Comparison of ENCODE assay signal across 21 cellular contexts in the genomic region with DNA sequence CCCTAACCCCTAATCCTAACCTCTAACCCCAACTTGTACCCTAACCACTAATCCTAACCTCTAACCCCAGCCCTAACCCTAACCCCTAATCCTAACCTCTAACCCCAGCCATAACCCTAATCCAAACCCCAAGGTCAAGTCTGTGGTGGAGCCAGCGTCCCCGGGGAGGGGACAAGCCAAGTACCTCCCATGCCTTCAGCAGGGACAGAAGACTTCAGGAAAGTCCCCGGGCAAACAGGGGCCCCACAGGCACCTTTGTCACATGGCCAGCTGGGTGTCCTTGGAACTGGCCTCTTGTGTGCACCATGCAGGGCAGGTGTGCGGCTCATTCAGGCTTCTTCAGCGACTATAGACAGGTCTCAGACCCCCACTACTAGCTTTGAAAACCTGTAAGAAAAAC.
"Had no signal": no experiment of that assay in that cellular context is flagged by ENCODE, and none has a peak within 500 bp of the region (broad histone marks: within the 10 kb centered on the region; RNA-seq: fewer than 3 reads in every experiment).

No MANE protein-coding gene starts in this region.

- H3K36me3 Mint-ChIP-seq: natural killer cell; stimulated activated memory B cell treated with anti-CD40 and anti-IgM and Interleukin-4, amounts not matched to agents 10 μg/mL and 1 μg/mL and 100 μg/mL, for 72 hours had no signal

- ATAC-seq: foreskin keratinocyte; gastroesophageal sphincter; heart right ventricle; left colon; natural killer cell; pancreas; stimulated activated memory B cell treated with anti-CD40 and anti-IgM and Interleukin-4, amounts not matched to agents 10 μg/mL and 1 μg/mL and 100 μg/mL, for 72 hours; stimulated activated naive CD8-positive, alpha-beta T cell treated with anti-CD3 and anti-CD28 coated beads, Interleukin-15, Interleukin-2, amounts not matched to agents 100 U/mL and 50 U/mL, for 24 hours had no signal

- H3K27ac Mint-ChIP-seq: natural killer cell; progenitor cell of endocrine pancreas; stimulated activated memory B cell treated with anti-CD40 and anti-IgM and Interleukin-4, amounts not matched to agents 10 μg/mL and 1 μg/mL and 100 μg/mL, for 72 hours had no signal

- H3K9me3 Mint-ChIP-seq: central memory CD8-positive, alpha-beta T cell; natural killer cell had no signal

- H3K4me1 Mint-ChIP-seq: central memory CD8-positive, alpha-beta T cell; natural killer cell; stimulated activated memory B cell treated with anti-CD40 and anti-IgM and Interleukin-4, amounts not matched to agents 10 μg/mL and 1 μg/mL and 100 μg/mL, for 72 hours had no signal

- DNase-seq: effector CD8-positive, alpha-beta T cell; foreskin keratinocyte; glutamatergic neuron; heart right ventricle; hippocampal formation; kidney glomerular epithelial cell; left ventricle myocardium inferior; mammary epithelial cell; mesendoderm; natural killer cell; occipital lobe; sigmoid colon; stimulated activated CD4-positive, alpha-beta T cell treated with anti-CD3 and anti-CD28 coated beads, Interleukin-4, amount 100 ng/mL, for 4 hours; stimulated activated naive CD8-positive, alpha-beta T cell treated with anti-CD3 and anti-CD28 coated beads, Interleukin-15, Interleukin-2, amounts not matched to agents 100 U/mL and 50 U/mL, for 24 hours; transverse colon had no signal

- H3K4me3 Mint-ChIP-seq: central memory CD8-positive, alpha-beta T cell; natural killer cell; stimulated activated memory B cell treated with anti-CD40 and anti-IgM and Interleukin-4, amounts not matched to agents 10 μg/mL and 1 μg/mL and 100 μg/mL, for 72 hours had no signal
